ENCODE assay signal across 16 cellular contexts in the genomic region with DNA sequence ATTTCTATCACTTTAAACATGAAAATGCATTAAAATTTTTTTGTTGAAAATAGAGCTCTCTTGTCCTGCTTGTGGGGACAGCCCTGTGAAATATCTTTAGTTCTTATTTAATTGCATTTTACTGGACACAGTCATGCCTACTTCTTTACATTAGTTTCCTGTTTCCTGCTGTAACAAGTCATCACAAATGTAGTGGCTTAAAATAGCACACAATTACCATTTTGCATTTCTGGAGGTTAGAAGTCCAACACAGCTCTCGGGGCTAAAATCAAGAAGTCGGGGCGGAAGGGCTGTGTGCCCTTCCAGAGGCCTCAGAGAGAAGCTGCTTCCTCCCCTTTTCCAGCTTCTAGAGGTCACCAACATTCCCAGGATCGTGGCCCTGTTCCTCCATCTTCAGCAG. TPM values are rescaled to one million over a fixed set of nuclear protein-coding genes. Genes with fewer than 3 reads are reported as not detected.
DNase-seq lines count a peak whose midpoint lies in the region; ATAC-seq and TF ChIP-seq lines count a peak whose summit lies in the region.
"Had no signal": no experiment of that assay in that cellular context is flagged by ENCODE, and none has a peak within 500 bp of the region (broad histone marks: within the 10 kb centered on the region; RNA-seq: fewer than 3 reads in every experiment).

No MANE protein-coding gene starts in this region.

- POLR2A ChIA-PET in A673 (lab: Charles Lee; ENCODE audit: low non-redundant PET): interaction anchor here (0.6 kb wide), 1 partner anchor 15 kb away, joined by 4 read pairs; no protein-coding TSS in a partner anchor
- POLR2A ChIA-PET in activated CD4-positive, alpha-beta memory T cell treated with anti-CD3 and anti-CD28 coated beads for 36 hours (lab: Charles Lee): no interaction called here

- no TSS peak for BruUV-seq in A673 (replicated peaks; lab: Mats Ljungman, UMichigan)

- H3K36me3 Mint-ChIP-seq in activated T-helper 17 cell treated with anti-CD3 and anti-CD28 coated beads, Interleukin-2, amount 50 U/mL, for 72 hours (ENCODE audit: low read depth): no peaks in the 10 kb centered on the region
- no peaks in the 10 kb centered on the region for H3K36me3 Mint-ChIP-seq in activated CD4-positive, alpha-beta memory T cell treated with anti-CD3 and anti-CD28 coated beads for 36 hours

- ATAC-seq in GM18909 (IDR thresholded peaks at IDR 0.05; ENCODE audit: poor library complexity, unreplicated experiment) (peak; percentile 70), HG03442 (IDR thresholded peaks at IDR 0.05; ENCODE audit: unreplicated experiment) (peak; percentile 51), HG02678 (IDR thresholded peaks at IDR 0.05; ENCODE audit: unreplicated experiment) (no peak), GM21825 (IDR thresholded peaks at IDR 0.05; ENCODE audit: unreplicated experiment) (no peak)
- no peak for ATAC-seq in activated T-helper 17 cell treated with anti-CD3 and anti-CD28 coated beads, Interleukin-2, amount 50 U/mL, for 72 hours (replicated peaks)
- ATAC-seq: pancreas, upper lobe of right lung had no signal

- intact Hi-C loops in A673 (cut with micrococcal nuclease; ENCODE audit: unreplicated experiment): no loop called here
- intact Hi-C loops in activated CD4-positive, alpha-beta memory T cell treated with anti-CD3 and anti-CD28 coated beads for 36 hours (cut with micrococcal nuclease): no loop called here

- H3K4me3 ChIP-seq in A673 (ENCODE audit: low read depth, low read length, poor library complexity, severe bottlenecking): no peak overlapping the region
- H3K4me3 ChIP-seq: pancreas, upper lobe of right lung had no signal

- no peak for TF ChIP-seq CTCF in A673 (conservative IDR thresholded peaks at IDR 0.05; ENCODE audit: low read depth, low read length)

- peak overlapping the region; percentile 57 for H3K27ac ChIP-seq in A673 (ENCODE audit: low read depth, low read length, poor library complexity, severe bottlenecking)
- H3K27ac ChIP-seq: pancreas, upper lobe of right lung had no signal

- H3K27me3 Mint-ChIP-seq in activated T-helper 17 cell treated with anti-CD3 and anti-CD28 coated beads, Interleukin-2, amount 50 U/mL, for 72 hours: no peaks in the 10 kb centered on the region
- no peaks in the 10 kb centered on the region for H3K27me3 Mint-ChIP-seq in activated CD4-positive, alpha-beta memory T cell treated with anti-CD3 and anti-CD28 coated beads for 36 hours

- CTCF ChIA-PET in A673 (lab: Charles Lee): no interaction called here
- CTCF ChIA-PET in activated CD4-positive, alpha-beta memory T cell treated with anti-CD3 and anti-CD28 coated beads for 36 hours (lab: Charles Lee): no interaction called here

- no peaks in the 10 kb centered on the region for H3K36me3 ChIP-seq in A673 (ENCODE audit: insufficient read depth, low read length, poor library complexity, severe bottlenecking)
- H3K36me3 ChIP-seq: pancreas, upper lobe of right lung had no signal

- H3K27me3 ChIP-seq in A673 (replicated peaks; ENCODE audit: insufficient read depth, low read depth, low read length, poor library complexity): no peaks in the 10 kb centered on the region
- H3K27me3 ChIP-seq: pancreas, upper lobe of right lung had no signal

- DNase-seq in A673 (ENCODE audit: low spot score): no peak
- DNase-seq in SIG-M5 (lab: John Stamatoyannopoulos, UW): peak; percentile 45
- DNase-seq in activated CD4-positive, alpha-beta memory T cell treated with anti-CD3 and anti-CD28 coated beads for 36 hours: no peak
- DNase-seq: ACHN; activated CD4-positive, alpha-beta T cell treated with anti-CD3 and anti-CD28 coated beads for 1 hour; hypothalamus; pancreas; upper lobe of right lung had no signal

- no peaks in the 10 kb centered on the region for H3K4me1 Mint-ChIP-seq in activated T-helper 17 cell treated with anti-CD3 and anti-CD28 coated beads, Interleukin-2, amount 50 U/mL, for 72 hours
- H3K4me1 Mint-ChIP-seq in activated CD4-positive, alpha-beta memory T cell treated with anti-CD3 and anti-CD28 coated beads for 36 hours (ENCODE audit: low read depth): peaks cover 2% of the 10 kb centered on the region

- no peak overlapping the region for H3K4me3 Mint-ChIP-seq in activated T-helper 17 cell treated with anti-CD3 and anti-CD28 coated beads, Interleukin-2, amount 50 U/mL, for 72 hours
- no peak overlapping the region for H3K4me3 Mint-ChIP-seq in activated CD4-positive, alpha-beta memory T cell treated with anti-CD3 and anti-CD28 coated beads for 36 hours

- H3K9me3 ChIP-seq in A673 (ENCODE audit: low read depth, low read length, poor library complexity, severe bottlenecking): no peaks in the 10 kb centered on the region
- H3K9me3 ChIP-seq: pancreas, upper lobe of right lung had no signal

- H3K27ac Mint-ChIP-seq in activated T-helper 17 cell treated with anti-CD3 and anti-CD28 coated beads, Interleukin-2, amount 50 U/mL, for 72 hours: no peak overlapping the region
- H3K27ac Mint-ChIP-seq in activated CD4-positive, alpha-beta memory T cell treated with anti-CD3 and anti-CD28 coated beads for 36 hours: no peak overlapping the region

- H3K9me3 Mint-ChIP-seq in activated T-helper 17 cell treated with anti-CD3 and anti-CD28 coated beads, Interleukin-2, amount 50 U/mL, for 72 hours: no peaks in the 10 kb centered on the region
- no peaks in the 10 kb centered on the region for H3K9me3 Mint-ChIP-seq in activated CD4-positive, alpha-beta memory T cell treated with anti-CD3 and anti-CD28 coated beads for 36 hours

- peaks cover 27% of the 10 kb centered on the region for H3K4me1 ChIP-seq in A673 (ENCODE audit: insufficient read depth, low read length, poor library complexity, severe bottlenecking)
- H3K4me1 ChIP-seq: upper lobe of right lung had no signal

RNA-seq across cellular contexts. Expression of gene PNLDC1, which starts 29.4 kb away (rescaled TPM):
- total RNA-seq in A673 (2021): 0.58 TPM in 1 of 2 replicates, not detected in the other
- total RNA-seq in activated T-helper 17 cell treated with anti-CD3 and anti-CD28 coated beads, Interleukin-2, amount 50 U/mL, for 72 hours: under 1 TPM; 0.74 to 0.82 TPM
- under 1 TPM; 0.29 to 0.31 TPM for total RNA-seq in activated CD4-positive, alpha-beta memory T cell treated with anti-CD3 and anti-CD28 coated beads for 36 hours
- total RNA-seq: endothelial cell of umbilical vein, H4, lung microvascular endothelial cell had no signal

RNA-seq across cellular contexts. Expression of gene MRPL18, which starts 39.2 kb away (rescaled TPM):
- 94.6 and 101 TPM in 2 replicates for total RNA-seq in A673 (2021)
- 100 to 1,000 TPM in 1 of 2 donors, 10 to 100 TPM in 1; 61.9 to 124 TPM for total RNA-seq in activated T-helper 17 cell treated with anti-CD3 and anti-CD28 coated beads, Interleukin-2, amount 50 U/mL, for 72 hours
- 10 to 100 TPM; 84.6 to 89.9 TPM for total RNA-seq in activated CD4-positive, alpha-beta memory T cell treated with anti-CD3 and anti-CD28 coated beads for 36 hours

RNA-seq across cellular contexts. Expression of gene TCP1, which starts 40.1 kb away (rescaled TPM):
- total RNA-seq in A673 (2021): 505 and 528 TPM in 2 replicates
- 100 to 1,000 TPM; 321 to 554 TPM for total RNA-seq in activated T-helper 17 cell treated with anti-CD3 and anti-CD28 coated beads, Interleukin-2, amount 50 U/mL, for 72 hours
- 100 to 1,000 TPM; 429 to 438 TPM for total RNA-seq in activated CD4-positive, alpha-beta memory T cell treated with anti-CD3 and anti-CD28 coated beads for 36 hours

Comparison
In these comparisons a context has a peak if more than half of its experiments do, and no peak if none do; other contexts are left out.
1. ATAC-seq: peak in GM18909 (single experiment) and HG03442 (single experiment); none in activated T-helper 17 cell treated with anti-CD3 and anti-CD28 coated beads, Interleukin-2, amount 50 U/mL, for 72 hours (single experiment), HG02678 (single experiment) and GM21825 (single experiment).